1 cellular context compared by ENCODE assay signal in genomic region chr1:54965624-54966340, GRCh38.
TF ChIP-seq lines count a peak whose summit lies in the region.

No MANE protein-coding gene starts in this region.

TF ChIP-seq in IMR-90, 13 proteins besides CTCF, POLR2A, EP300 and RAD21 (continued from another document):
- TF ChIP-seq ELK1 (IDR thresholded peaks at IDR 0.05; ENCODE audit: borderline replicate concordance, low read depth, low read length), result no peak
- TF ChIP-seq SMC3 (IDR thresholded peaks at IDR 0.05; ENCODE audit: low read depth, low read length), result no peak
- TF ChIP-seq CEBPB (IDR thresholded peaks at IDR 0.05; ENCODE audit: low read depth, low read length), result no peak
- TF ChIP-seq BHLHE40 (IDR thresholded peaks at IDR 0.05; ENCODE audit: low read depth, low read length), result no peak
